Comparison of ENCODE assay signal across 18 cellular contexts in genomic region chr16:81931927-81932326, GRCh38.
"Had no signal": no experiment of that assay in that cellular context is flagged by ENCODE, and none has a peak within 500 bp of the region (broad histone marks: within the 10 kb centered on the region; RNA-seq: fewer than 3 reads in every experiment).

No MANE protein-coding gene starts in this region.

- DNase-seq: IMR-90, Kasumi-1, MM.1S, NCI-H1092 treated with DMSO at 0.1 percent for 48 hours, NCI-H1436, NCI-H187, NCI-H2029, NCI-H2081 treated with DMSO at 0.1 percent for 48 hours, NCI-H2171, NCI-H226, NCI-H446, NCI-H510A, NCI-H524 treated with DMSO at 0.1 percent for 48 hours, NCI-H69, NCI-H774, SK-N-SH had no signal

- FAIRE-seq: HepG2, K562 had no signal

- ATAC-seq: K562 had no signal
